2 cellular contexts compared by ENCODE assay signal in the genomic region with DNA sequence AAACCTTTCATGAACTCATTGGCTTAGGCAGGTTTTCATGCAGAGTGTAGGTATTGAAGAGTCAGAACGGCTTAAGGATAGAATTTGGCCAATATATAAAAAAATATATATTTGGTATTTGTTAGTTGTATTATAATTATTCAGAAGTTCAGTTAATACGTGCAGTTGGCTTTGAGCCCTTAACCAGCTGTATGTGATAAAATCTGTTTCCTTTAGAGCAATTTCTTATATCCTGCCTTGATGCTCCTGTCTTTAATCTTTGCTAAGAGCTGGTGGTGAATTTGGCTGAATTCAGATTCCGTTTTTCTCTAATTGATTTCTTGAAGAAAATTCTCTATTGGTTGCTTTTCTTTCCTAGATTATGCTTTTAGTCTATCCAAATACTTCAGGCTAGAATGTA.
TF ChIP-seq lines count a peak whose summit lies in the region.

No MANE protein-coding gene starts in this region.

TF ChIP-seq in IMR-90, 13 proteins besides CTCF, POLR2A, EP300 and RAD21:
- no peak for TF ChIP-seq MXI1 (IDR thresholded peaks at IDR 0.05; ENCODE audit: borderline replicate concordance, low read depth, low read length)
- TF ChIP-seq FOS (IDR thresholded peaks at IDR 0.05; ENCODE audit: low read depth, low read length): no peak
- TF ChIP-seq MAFK (IDR thresholded peaks at IDR 0.05; ENCODE audit: low read depth, low read length): no peak

TF ChIP-seq in K562, 482 proteins besides CTCF, POLR2A, EP300 and RAD21:
- TF ChIP-seq POLR2H (tag; IDR thresholded peaks at IDR 0.05; ENCODE audit: low read depth): peak; percentile 57
- no peak for TF ChIP-seq ZNF717 (CRISPR knock-in tag; IDR thresholded peaks at IDR 0.05)
- no peak for TF ChIP-seq KDM1A (IDR thresholded peaks at IDR 0.05)
- TF ChIP-seq RBM22 (IDR thresholded peaks at IDR 0.05; ENCODE audit: low read depth, low read length, poor library complexity, severe bottlenecking): peak; percentile 59
- TF ChIP-seq POLR2G (IDR thresholded peaks at IDR 0.05; ENCODE audit: low read depth, low read length): peak; percentile 27; the same call in 1 of the 2 replicates
